8 cellular contexts compared by ENCODE assay signal in the genomic region with DNA sequence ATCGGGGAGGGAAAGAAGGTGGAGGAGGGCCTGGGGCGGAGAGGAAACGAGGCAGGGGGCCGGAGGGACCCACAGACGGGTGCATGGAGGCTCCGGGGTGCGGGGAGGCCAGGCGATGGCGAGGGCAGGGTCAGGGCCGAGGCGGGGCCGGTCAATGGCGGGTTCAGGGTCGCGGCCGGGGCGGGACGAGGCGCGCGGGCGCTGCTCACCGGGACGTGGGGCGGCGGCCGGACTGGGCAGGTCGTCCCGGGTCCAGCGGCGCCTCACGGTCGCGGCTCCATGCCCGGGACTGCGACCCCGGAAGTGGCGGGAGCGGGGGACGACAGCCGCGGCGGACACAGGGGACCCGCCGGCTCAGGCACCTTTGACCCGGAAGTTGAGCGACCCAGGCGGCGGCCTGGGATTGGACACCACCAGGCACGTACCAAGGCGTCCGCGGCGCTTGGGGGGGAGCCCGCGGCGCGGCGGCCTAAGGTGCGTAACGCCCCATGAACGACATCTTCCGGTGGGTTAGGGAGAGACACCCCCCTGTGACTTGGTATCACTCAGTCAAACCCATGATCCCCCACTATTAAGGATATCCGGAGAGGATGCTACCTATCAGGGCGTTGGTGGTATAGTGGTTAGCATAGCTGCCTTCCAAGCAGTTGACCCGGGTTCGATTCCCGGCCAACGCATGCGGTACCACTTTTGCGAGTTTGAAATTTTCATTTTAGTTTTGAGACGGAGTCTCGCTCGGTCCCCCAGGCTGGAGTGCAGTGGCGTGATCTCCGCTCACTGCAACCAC. TPM values are rescaled to one million over a fixed set of nuclear protein-coding genes. Genes with fewer than 3 reads are reported as not detected.
DNase-seq lines count a peak whose midpoint lies in the region; ATAC-seq, FAIRE-seq and TF ChIP-seq lines count a peak whose summit lies in the region.

A gene (minus strand): TSS at position 378 of the 787 bp plus-strand sequence. CDS start 3,936 bp downstream, outside the sequence.

- H3K27me3 ChIP-seq in rectal smooth muscle tissue (ENCODE audit: control insufficient read depth, insufficient read depth, low read length) (no peaks in the 10 kb centered on the region), aorta (ENCODE audit: control insufficient read depth in 1 of 2, insufficient read depth in 2 of 2, low read length in 1 of 2) (no peaks in the 10 kb centered on the region)

- H3K27ac ChIP-seq in rectal smooth muscle tissue (ENCODE audit: low read depth, low read length) (peak within 1 kb of the TSS; percentile 88), aorta (ENCODE audit: low read depth in 1 of 2, low read length in 2 of 2) (peak within 1 kb of the TSS in 1 of 2 donors; percentile 37)

- in situ Hi-C loops in astrocyte of the cerebellum (cut with HindIII; ENCODE audit: low sequenced_read_pairs), result no loop called here

- no peak for TF ChIP-seq CTCF in astrocyte of the cerebellum (IDR thresholded peaks at IDR 0.05; ENCODE audit: low read depth, low read length, missing control alignments)

- intact Hi-C loops in aorta (cut with DNase I), result loop anchor here (2.0 to 10.0 kb wide), 2 partner anchors 67 to 311 kb away; a partner anchor contains a TSS

- peak; percentile 80 for ATAC-seq in HG02981 (IDR thresholded peaks at IDR 0.05; ENCODE audit: unreplicated experiment)
- peak; percentile 96 for ATAC-seq in aorta (ENCODE audit: low FRiP score)

- peak within 1 kb of the TSS; percentile 94 for H3K4me3 ChIP-seq in astrocyte of the cerebellum (ENCODE audit: low read depth, low read length)
- H3K4me3 ChIP-seq in rectal smooth muscle tissue (ENCODE audit: low read length), result peak within 1 kb of the TSS; percentile 87
- H3K4me3 ChIP-seq in aorta (ENCODE audit: low read length in 2 of 2), result peak within 1 kb of the TSS; percentile 60 to 64

- peaks cover 8% of the 10 kb centered on the region for H3K4me1 ChIP-seq in rectal smooth muscle tissue (ENCODE audit: control insufficient read depth, insufficient read depth, low read length)
- no peaks in the 10 kb centered on the region for H3K4me1 ChIP-seq in aorta (ENCODE audit: control insufficient read depth in 1 of 2, insufficient read depth in 2 of 2, low read length in 2 of 2)

- peak; percentile 98 for FAIRE-seq in GM18507 (lab: Jason Lieb, UNC)

- peak within 1 kb of the TSS; percentile 74 for H3K9ac ChIP-seq in rectal smooth muscle tissue (ENCODE audit: low read length)

- peak; percentile 100 for DNase-seq in GM18507 (ENCODE audit: extremely low spot score, insufficient read length, low read depth)
- DNase-seq in NCI-H2029 treated with DMSO at 0.1 percent for 48 hours (lab: John Stamatoyannopoulos, UW), result peak; percentile 96
- DNase-seq in T-helper 9 cell, result peak; percentile 90
- peak; percentile 95 for DNase-seq in astrocyte of the cerebellum (ENCODE audit: low read depth)
- peak; percentile 100 for DNase-seq in hepatic stellate cell (ENCODE audit: low spot score)
- peak; percentile 98 for DNase-seq in aorta

- H3K9me3 ChIP-seq in aorta (ENCODE audit: control insufficient read depth, low read length), result no peaks in the 10 kb centered on the region

- 0 to 1% methylated on average over 59 to 76 of the region's 76 CpGs for WGBS in aorta, 2 donors

- H3K36me3 ChIP-seq in rectal smooth muscle tissue (ENCODE audit: control insufficient read depth, insufficient read depth, low read length), result peaks cover 14% of the 10 kb centered on the region
- H3K36me3 ChIP-seq in aorta (ENCODE audit: control insufficient read depth in 1 of 2, insufficient read depth in 2 of 2, low read length in 1 of 2), result peaks cover 0 to 2% of the 10 kb centered on the region in 2 donors

RNA-seq across cellular contexts. Expression of the gene that starts here (rescaled TPM):
- 10 to 100 TPM; 46.1 to 56.4 TPM for total RNA-seq in aorta
- 10 to 100 TPM; 16.4 to 33.8 TPM for polyA plus RNA-seq in aorta
